ENCODE assay signal across 12 cellular contexts in genomic region chr12:49750994-49751393, GRCh38. TPM values are rescaled to one million over a fixed set of nuclear protein-coding genes. Genes with fewer than 3 reads are reported as not detected.
DNase-seq lines count a peak whose midpoint lies in the region; ATAC-seq and TF ChIP-seq lines count a peak whose summit lies in the region.
"Had no signal": no experiment of that assay in that cellular context is flagged by ENCODE, and none has a peak within 500 bp of the region (broad histone marks: within the 10 kb centered on the region; RNA-seq: fewer than 3 reads in every experiment).

No MANE protein-coding gene starts in this region.

- peak overlapping the region; percentile 6; the same call in 1 of the 2 replicates for H3K4me3 ChIP-seq in PC-9
- no peak overlapping the region for H3K4me3 ChIP-seq in gastrocnemius medialis
- H3K4me3 ChIP-seq: spleen, vagina had no signal

- no peaks in the 10 kb centered on the region for H3K27me3 ChIP-seq in PC-9 (ENCODE audit: insufficient read depth, low read depth)
- no peaks in the 10 kb centered on the region for H3K27me3 ChIP-seq in gastrocnemius medialis
- H3K27me3 ChIP-seq: spleen, vagina had no signal

- H3K4me1 Mint-ChIP-seq in activated T-cell treated with anti-CD3 and anti-CD28 coated beads, Interleukin-2, amount 50 U/mL, for 72 hours (ENCODE audit: low read depth): peaks cover 95% of the 10 kb centered on the region
- peaks cover 60% of the 10 kb centered on the region for H3K4me1 Mint-ChIP-seq in chondrocyte (ENCODE audit: low read depth)

- ATAC-seq in activated T-cell treated with anti-CD3 and anti-CD28 coated beads, Interleukin-2, amount 50 U/mL, for 72 hours (replicated peaks in 1 of 2): no peak
- ATAC-seq in gastrocnemius medialis (no peak), HG02798 (IDR thresholded peaks at IDR 0.05; ENCODE audit: poor library complexity, unreplicated experiment) (no peak)

- H3K27ac ChIP-seq in PC-9 (peak overlapping the region; percentile 78), gastrocnemius medialis (peak overlapping the region; percentile 60 to 73 (median 70))
- H3K27ac ChIP-seq: vagina had no signal

- H3K9me3 Mint-ChIP-seq in activated T-cell treated with anti-CD3 and anti-CD28 coated beads, Interleukin-2, amount 50 U/mL, for 72 hours: no peaks in the 10 kb centered on the region
- no peaks in the 10 kb centered on the region for H3K9me3 Mint-ChIP-seq in chondrocyte (ENCODE audit: low read depth)
- H3K9me3 Mint-ChIP-seq: neural crest cell had no signal

- no peaks in the 10 kb centered on the region for H3K27me3 Mint-ChIP-seq in activated T-cell treated with anti-CD3 and anti-CD28 coated beads, Interleukin-2, amount 50 U/mL, for 72 hours (ENCODE audit: low read depth)
- H3K27me3 Mint-ChIP-seq in chondrocyte (ENCODE audit: low read depth): no peaks in the 10 kb centered on the region

- peak overlapping the region; percentile 94 for H3K27ac Mint-ChIP-seq in activated T-cell treated with anti-CD3 and anti-CD28 coated beads, Interleukin-2, amount 50 U/mL, for 72 hours
- H3K27ac Mint-ChIP-seq in chondrocyte (ENCODE audit: unreplicated experiment): peak overlapping the region; percentile 86

- peaks cover 28 to 56% of the 10 kb centered on the region in 2 donors for H3K36me3 Mint-ChIP-seq in activated T-cell treated with anti-CD3 and anti-CD28 coated beads, Interleukin-2, amount 50 U/mL, for 72 hours (ENCODE audit: insufficient read depth in 2 of 2)
- peaks cover 20% of the 10 kb centered on the region for H3K36me3 Mint-ChIP-seq in chondrocyte (ENCODE audit: low read depth)

- no peak for TF ChIP-seq CTCF in PC-9 (conservative IDR thresholded peaks at IDR 0.05)
- no peak for TF ChIP-seq CTCF in chondrocyte (IDR thresholded peaks at IDR 0.05)
- TF ChIP-seq CTCF in gastrocnemius medialis (IDR thresholded peaks at IDR 0.05 in 4 of 5, conservative IDR thresholded peaks at IDR 0.05 in 1 of 5): no peak

- POLR2A ChIA-PET in PC-9 (lab: Charles Lee; ENCODE audit: unreplicated experiment): no interaction called here

- BruUV-seq in PC-9 (replicated peaks; lab: Mats Ljungman, UMichigan): no TSS peak

- no peak for DNase-seq in activated T-cell treated with anti-CD3 and anti-CD28 coated beads, Interleukin-2, amount 50 U/mL, for 72 hours
- no peak for DNase-seq in activated T-cell treated with anti-CD3 and anti-CD28 coated beads for 4 hours
- no peak for DNase-seq in PC-9
- DNase-seq in chondrocyte (ENCODE audit: low spot score): no peak
- no peak for DNase-seq in gastrocnemius medialis
- DNase-seq in GOT3 (lab: John Stamatoyannopoulos, UW): no peak
- no peak for DNase-seq in COR-L47 (lab: John Stamatoyannopoulos, UW)
- DNase-seq: NCI-H1092, spleen had no signal

- intact Hi-C loops in PC-9 (cut with micrococcal nuclease; ENCODE audit: unreplicated experiment) (no loop called here), gastrocnemius medialis (cut with DNase I; ENCODE audit: low total_unique reads) (no loop called here)

- H3K79me2 ChIP-seq in PC-9 (ENCODE audit: low read depth): peaks cover 96% of the 10 kb centered on the region

- H4K20me1 ChIP-seq in PC-9 (ENCODE audit: insufficient read depth): peaks cover 71% of the 10 kb centered on the region

- H3K4me1 ChIP-seq in PC-9 (replicated peaks; ENCODE audit: insufficient read depth) (peaks cover 15% of the 10 kb centered on the region), gastrocnemius medialis (peaks cover 76 to 79% of the 10 kb centered on the region in 2 donors)

- peaks cover 27% of the 10 kb centered on the region; the same call in 1 of the 2 replicates for H3F3A ChIP-seq in PC-9 (ENCODE audit: insufficient read depth, low read depth)

- H2AFZ ChIP-seq in PC-9: no peak overlapping the region

- H3K9me2 ChIP-seq in PC-9 (ENCODE audit: insufficient read depth): no peaks in the 10 kb centered on the region

- H3K9me3 ChIP-seq in PC-9 (ENCODE audit: insufficient read depth, low read depth): no peaks in the 10 kb centered on the region
- H3K9me3 ChIP-seq in gastrocnemius medialis: no peaks in the 10 kb centered on the region
- H3K9me3 ChIP-seq: spleen, vagina had no signal

- in situ Hi-C loops in gastrocnemius medialis (cut with MboI; ENCODE audit: low sequenced_read_pairs in 4 of 4): no loop called here

- peak overlapping the region; percentile 79 to 88 for H3K4me3 Mint-ChIP-seq in activated T-cell treated with anti-CD3 and anti-CD28 coated beads, Interleukin-2, amount 50 U/mL, for 72 hours
- H3K4me3 Mint-ChIP-seq in chondrocyte (ENCODE audit: unreplicated experiment): no peak overlapping the region
- H3K4me3 Mint-ChIP-seq: neural crest cell had no signal

- TF ChIP-seq POLR2A in gastrocnemius medialis (IDR thresholded peaks at IDR 0.05): no peak

- H3K4me2 ChIP-seq in PC-9: peak overlapping the region; percentile 42

- H3K36me3 ChIP-seq in PC-9 (ENCODE audit: low read depth): peaks cover 42% of the 10 kb centered on the region
- H3K36me3 ChIP-seq in gastrocnemius medialis: peaks cover 0 to 34% of the 10 kb centered on the region in 2 donors

- CTCF ChIA-PET in PC-9 (lab: Charles Lee): interaction anchor here (0.7 kb wide), 1 partner anchor 10 kb away, joined by 7 read pairs; the partner anchor contains the start of gene TMBIM6

RNA-seq across cellular contexts. Expression of gene TMBIM6, which starts 9.6 kb away (rescaled TPM):
- total RNA-seq in activated T-cell treated with anti-CD3 and anti-CD28 coated beads, Interleukin-2, amount 50 U/mL, for 72 hours: 100 to 1,000 TPM; 755 to 785 TPM
- 685 and 690 TPM in 2 replicates for total RNA-seq in PC-9 (2021)
- 321 to 344 TPM (median 335 TPM) in 3 replicates for total RNA-seq in chondrocyte
- 100 to 1,000 TPM; 181 to 310 (median 224) TPM for total RNA-seq in gastrocnemius medialis

RNA-seq across cellular contexts. Expression of gene FMNL3, which starts 43.8 kb away (rescaled TPM):
- total RNA-seq in activated T-cell treated with anti-CD3 and anti-CD28 coated beads, Interleukin-2, amount 50 U/mL, for 72 hours: 10 to 100 TPM; 40.6 to 42.0 TPM
- 5.6 and 6.5 TPM in 2 replicates for total RNA-seq in PC-9 (2021)
- 49.4 to 55.8 TPM (median 55.6 TPM) in 3 replicates for total RNA-seq in chondrocyte
- total RNA-seq in gastrocnemius medialis: 1 to 10 TPM; 2.0 to 5.5 (median 4.9) TPM
